ENCODE assay signal across 8 cellular contexts in the genomic region with DNA sequence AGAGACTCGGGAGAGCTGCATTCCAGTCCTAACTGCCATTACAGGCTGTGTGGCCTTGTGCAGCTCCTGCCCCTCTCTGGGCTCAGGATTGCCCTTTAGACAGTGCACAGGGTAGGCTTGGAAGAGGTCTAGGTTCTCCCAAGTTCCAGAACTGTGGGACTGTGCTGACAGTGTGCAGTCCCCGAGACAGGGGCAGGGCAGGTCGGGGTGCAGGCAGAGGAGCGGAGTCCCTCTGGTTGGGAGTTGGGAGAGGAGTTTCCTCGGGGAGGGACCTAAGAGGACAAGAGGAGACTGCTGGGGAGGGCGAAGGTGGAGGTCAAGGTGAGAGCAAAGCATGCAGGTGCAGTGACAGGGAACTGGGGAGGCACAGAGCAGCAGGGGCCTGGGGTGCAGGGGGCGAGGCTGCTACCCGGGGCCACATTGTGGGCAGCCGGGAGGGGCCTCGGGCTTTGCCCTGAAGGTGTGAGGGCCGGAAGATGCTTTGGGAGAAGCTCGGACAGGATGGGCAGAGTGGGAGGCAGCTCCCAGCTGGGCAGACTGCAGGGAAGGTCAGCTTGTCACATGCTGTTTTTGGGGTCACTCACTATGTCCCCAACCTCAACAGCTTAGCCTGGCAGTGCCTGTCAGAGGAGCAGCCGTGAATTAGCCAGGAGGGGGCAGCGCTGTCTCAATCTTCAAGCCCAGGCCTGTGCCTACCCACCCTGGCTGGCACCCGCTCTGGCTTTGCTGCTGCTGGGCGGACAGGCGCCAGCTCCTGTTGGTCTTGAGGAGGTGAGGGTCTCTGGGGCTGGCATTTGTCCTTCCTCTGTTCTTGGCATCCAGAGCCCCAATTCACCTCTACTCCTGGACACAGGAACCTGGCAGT. TPM values are rescaled to one million over a fixed set of nuclear protein-coding genes. Genes with fewer than 3 reads are reported as not detected.
DNase-seq lines count a peak whose midpoint lies in the region; ATAC-seq and TF ChIP-seq lines count a peak whose summit lies in the region.

No MANE protein-coding gene starts in this region.

- no peak overlapping the region for H3K27ac ChIP-seq in adrenal gland

- intact Hi-C loops in adrenal gland (cut with DNase I) = loop anchor here in 1 of 2 donors (5.0 kb wide), 1 partner anchor 74 kb away; no protein-coding TSS in a partner anchor

- DNase-seq in BE2C (peak; percentile 71), HK-2 (ENCODE audit: unreplicated experiment) (peak; percentile 56), T follicular helper cell (ENCODE audit: low read depth) (peak; percentile 65), adrenal gland (peak; percentile 54 to 79 (median 69)), inferior parietal cortex (ENCODE audit: extremely low spot score) (peak; percentile 36)
- DNase-seq in stimulated activated CD4-positive, alpha-beta T cell treated with anti-CD3 and anti-CD28 coated beads, Interleukin-4, amount 100 ng/mL, for 4 hours = peak; percentile 61 to 71

- H3K27me3 ChIP-seq in BE2C (no peaks in the 10 kb centered on the region), adrenal gland (no peaks in the 10 kb centered on the region)

- H3K4me3 ChIP-seq in BE2C (ENCODE audit: low read depth, low read length) = no peak overlapping the region
- no peak overlapping the region for H3K4me3 ChIP-seq in adrenal gland

- TF ChIP-seq CTCF in BE2C (IDR thresholded peaks at IDR 0.05; ENCODE audit: low read depth, low read length) (peak; percentile 64), adrenal gland (IDR thresholded peaks at IDR 0.05) (peak; percentile 33 to 64 (median 50))

- H3K4me1 ChIP-seq in BE2C (peaks cover 17% of the 10 kb centered on the region), adrenal gland (replicated peaks in 1 of 2) (peaks cover 0 to 14% of the 10 kb centered on the region in 2 donors)

- WGBS in adrenal gland, 4 donors = 48 to 79% (median 58%) methylated on average over 8 to 17 of the region's 17 CpGs

- H3K9me3 ChIP-seq in BE2C (no peaks in the 10 kb centered on the region), adrenal gland (replicated peaks in 1 of 3) (no peaks in the 10 kb centered on the region)

- TF ChIP-seq POLR2A in adrenal gland (IDR thresholded peaks at IDR 0.05) = no peak

- H3K36me3 ChIP-seq in BE2C = no peaks in the 10 kb centered on the region
- no peaks in the 10 kb centered on the region for H3K36me3 ChIP-seq in adrenal gland (replicated peaks in 1 of 2)

- ATAC-seq in GM21723 (IDR thresholded peaks at IDR 0.05; ENCODE audit: unreplicated experiment) (no peak), HG03135 (IDR thresholded peaks at IDR 0.05; ENCODE audit: unreplicated experiment) (no peak)

RNA-seq across cellular contexts. Expression of gene CSPG4, which starts 15.4 kb away (rescaled TPM):
- polyA plus RNA-seq in BE2C (2012; ENCODE audit: insufficient read depth, insufficient read length, low read depth) = 5.9 TPM
- 1 to 10 TPM; 1.3 to 6.3 (median 2.5) TPM for total RNA-seq in adrenal gland
- polyA plus RNA-seq in adrenal gland = 1 to 10 TPM in 2 of 3 donors, under 1 TPM in 1; 0.55 to 6.6 (median 4.3) TPM
